Comparison of ENCODE assay signal across 8 cellular contexts in the genomic region with DNA sequence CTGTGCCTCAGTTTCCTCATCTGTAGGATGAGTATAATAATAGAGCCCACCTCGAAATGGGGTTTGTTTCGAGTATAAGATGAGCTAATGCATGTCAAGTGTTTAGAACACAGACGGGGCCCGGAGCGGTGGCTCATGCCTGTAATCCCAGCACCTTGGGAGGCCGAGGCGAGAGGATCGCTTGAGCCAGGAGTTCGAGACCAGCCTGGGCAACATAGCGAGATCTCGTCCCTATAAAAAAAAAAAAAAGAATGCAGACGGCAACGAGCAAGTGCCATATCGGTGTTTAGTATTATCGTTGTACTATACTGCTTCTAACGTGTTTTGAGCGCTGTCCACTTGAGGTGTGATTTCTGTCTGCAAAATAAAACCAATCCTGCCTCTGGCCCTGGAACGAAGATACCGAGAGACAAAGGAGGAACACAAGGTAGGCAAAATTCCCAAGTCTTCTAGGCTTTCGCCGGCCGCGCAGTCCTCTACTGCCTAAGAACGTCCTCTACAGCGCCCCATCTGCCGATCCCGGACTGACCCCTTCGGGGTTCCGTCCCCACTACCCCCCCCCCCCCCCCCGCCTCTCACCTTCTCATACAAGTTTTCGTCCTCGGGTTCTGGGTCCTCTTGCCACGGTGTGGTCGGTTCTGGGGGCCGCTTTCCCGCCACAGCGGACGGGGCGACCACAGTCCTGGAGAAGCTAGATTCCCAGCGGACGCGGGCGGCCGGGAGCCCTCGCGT. TPM values are rescaled to one million over a fixed set of nuclear protein-coding genes. Genes with fewer than 3 reads are reported as not detected.
DNase-seq lines count a peak whose midpoint lies in the region; ATAC-seq and TF ChIP-seq lines count a peak whose summit lies in the region.

No MANE protein-coding gene starts in this region.

- no peak for TF ChIP-seq CTCF in A673 (conservative IDR thresholded peaks at IDR 0.05; ENCODE audit: low read depth, low read length)

- H3K4me3 ChIP-seq in A673 (ENCODE audit: low read depth, low read length, poor library complexity, severe bottlenecking) (peak overlapping the region; percentile 90), GM08714 (ENCODE audit: low read length) (peak overlapping the region; percentile 89)

- peak overlapping the region; percentile 98 for H3K4me3 Mint-ChIP-seq in stimulated activated effector memory CD8-positive, alpha-beta T cell treated with anti-CD3 and anti-CD28 coated beads, Interleukin-12 subunit alpha, Interleukin-12 subunit beta, amount 100 ng/mL, for 72 hours

- peak; percentile 9 for ATAC-seq in HG02943 (IDR thresholded peaks at IDR 0.05; ENCODE audit: low read depth, unreplicated experiment)
- no peak for ATAC-seq in stimulated activated effector memory CD8-positive, alpha-beta T cell treated with anti-CD3 and anti-CD28 coated beads, Interleukin-12 subunit alpha, Interleukin-12 subunit beta, amount 100 ng/mL, for 72 hours

- H3K4me1 Mint-ChIP-seq in stimulated activated effector memory CD8-positive, alpha-beta T cell treated with anti-CD3 and anti-CD28 coated beads, Interleukin-12 subunit alpha, Interleukin-12 subunit beta, amount 100 ng/mL, for 72 hours = peaks cover 38% of the 10 kb centered on the region

- intact Hi-C loops in A673 (cut with micrococcal nuclease; ENCODE audit: unreplicated experiment) = no loop called here

- H3K27ac Mint-ChIP-seq in stimulated activated effector memory CD8-positive, alpha-beta T cell treated with anti-CD3 and anti-CD28 coated beads, Interleukin-12 subunit alpha, Interleukin-12 subunit beta, amount 100 ng/mL, for 72 hours = peak overlapping the region; percentile 100

- CTCF ChIA-PET in A673 (lab: Charles Lee) = interaction anchor here (0.6 kb wide), 1 partner anchor 9 kb away, joined by 3 read pairs; no protein-coding TSS in a partner anchor

- H3K4me1 ChIP-seq in A673 (ENCODE audit: insufficient read depth, low read length, poor library complexity, severe bottlenecking) = no peaks in the 10 kb centered on the region

- H3K9me3 Mint-ChIP-seq in stimulated activated effector memory CD8-positive, alpha-beta T cell treated with anti-CD3 and anti-CD28 coated beads, Interleukin-12 subunit alpha, Interleukin-12 subunit beta, amount 100 ng/mL, for 72 hours = no peaks in the 10 kb centered on the region

- POLR2A ChIA-PET in A673 (lab: Charles Lee; ENCODE audit: low non-redundant PET) = no interaction called here

- TSS peak; percentile 88 for BruUV-seq in A673 (replicated peaks; lab: Mats Ljungman, UMichigan)

- peaks cover 76% of the 10 kb centered on the region for H3K36me3 Mint-ChIP-seq in stimulated activated effector memory CD8-positive, alpha-beta T cell treated with anti-CD3 and anti-CD28 coated beads, Interleukin-12 subunit alpha, Interleukin-12 subunit beta, amount 100 ng/mL, for 72 hours

- DNase-seq in A673 (ENCODE audit: low spot score) (no peak), OCI-M1 (lab: John Stamatoyannopoulos, UW) (peak; percentile 75), cerebellar cortex (ENCODE audit: low spot score) (peak; percentile 37), NAMALWA (ENCODE audit: low spot score) (no peak)
- no peak for DNase-seq in stimulated activated effector memory CD8-positive, alpha-beta T cell treated with anti-CD3 and anti-CD28 coated beads, Interleukin-12 subunit alpha, Interleukin-12 subunit beta, amount 100 ng/mL, for 72 hours (ENCODE audit: low spot score in 2 of 2)

- no peaks in the 10 kb centered on the region for H3K9me3 ChIP-seq in A673 (ENCODE audit: low read depth, low read length, poor library complexity, severe bottlenecking)

- H3K27me3 ChIP-seq in A673 (replicated peaks; ENCODE audit: insufficient read depth, low read depth, low read length, poor library complexity) = no peaks in the 10 kb centered on the region
- H3K27me3 ChIP-seq in layer of hippocampus (ENCODE audit: control insufficient read depth, insufficient read depth, low read length) = no peaks in the 10 kb centered on the region

- peaks cover 8% of the 10 kb centered on the region for H3K36me3 ChIP-seq in A673 (ENCODE audit: insufficient read depth, low read length, poor library complexity, severe bottlenecking)

- H3K27ac ChIP-seq in A673 (ENCODE audit: low read depth, low read length, poor library complexity, severe bottlenecking) = peak overlapping the region; percentile 98
- H3K27ac ChIP-seq in layer of hippocampus (ENCODE audit: low read depth, low read length) = peak overlapping the region; percentile 95

RNA-seq across cellular contexts. Expression of gene NDUFB11, which starts 0.4 kb away (rescaled TPM):
- total RNA-seq in A673 (2021) = 137 and 141 TPM in 2 replicates

RNA-seq across cellular contexts. Expression of gene RBM10, which starts 1.0 kb away (rescaled TPM):
- 80.9 and 85.3 TPM in 2 replicates for total RNA-seq in A673 (2021)

RNA-seq across cellular contexts. Expression of gene UBA1, which starts 49.6 kb away (rescaled TPM):
- total RNA-seq in A673 (2021) = 413 and 437 TPM in 2 replicates

Comparison
In these comparisons a context has a peak if more than half of its experiments do, and no peak if none do; other contexts are left out.
1. DNase-seq: peak in OCI-M1 (single experiment) and cerebellar cortex (single experiment); none in A673 (single experiment), stimulated activated effector memory CD8-positive, alpha-beta T cell treated with anti-CD3 and anti-CD28 coated beads, Interleukin-12 subunit alpha, Interleukin-12 subunit beta, amount 100 ng/mL, for 72 hours (0 of 2) and NAMALWA (single experiment).